ENCODE assay signal across 17 cellular contexts in genomic region chr9:85009251-85009650, GRCh38.
A peak's percentile ranks its signal among the peaks of the same experiment; 100 is the strongest.
DNase-seq lines count a peak whose midpoint lies in the region; ATAC-seq, FAIRE-seq and TF ChIP-seq lines count a peak whose summit lies in the region.
"Had no signal": no experiment of that assay in that cellular context is flagged by ENCODE, and none has a peak within 500 bp of the region (broad histone marks: within the 10 kb centered on the region; RNA-seq: fewer than 3 reads in every experiment).

No MANE protein-coding gene starts in this region.

- TF ChIP-seq POLR2A in H54 (IDR thresholded peaks at IDR 0.05; ENCODE audit: low read depth, low read length): no peak

- ATAC-seq in GM19025 (IDR thresholded peaks at IDR 0.05; ENCODE audit: low read depth, unreplicated experiment) (peak; percentile 87), GM21717 (IDR thresholded peaks at IDR 0.05; ENCODE audit: unreplicated experiment) (peak; percentile 83), HG03139 (IDR thresholded peaks at IDR 0.05; ENCODE audit: unreplicated experiment) (peak; percentile 84), pancreas (no peak)
- ATAC-seq: stimulated activated memory B cell treated with anti-CD40 and anti-IgM and Interleukin-4, amounts not matched to agents 10 μg/mL and 1 μg/mL and 100 μg/mL, for 72 hours had no signal

- H3K27ac ChIP-seq in BLaER1: no peak overlapping the region
- no peak overlapping the region for H3K27ac ChIP-seq in pancreas

- H3K4me3 ChIP-seq in BLaER1: no peak overlapping the region
- H3K4me3 ChIP-seq in pancreas: no peak overlapping the region

- DNase-seq in NCI-H2029 (lab: John Stamatoyannopoulos, UW) (no peak), DMS 273 (lab: John Stamatoyannopoulos, UW; ENCODE audit: unreplicated experiment) (no peak), pancreas (no peak), H54 (ENCODE audit: insufficient read length, low spot score) (no peak)
- DNase-seq: 8988T; activated CD8-positive, alpha-beta memory T cell treated with anti-CD3 and anti-CD28 coated beads for 24 hours; amniotic stem cell; Calu3; effector CD4-positive, alpha-beta T cell; NCI-H187; nucleus accumbens; stimulated activated CD4-positive, alpha-beta T cell treated with anti-CD3 and anti-CD28 coated beads, Interleukin-15, amount 100 ng/mL, for 24 hours had no signal

- H3K4me2 ChIP-seq in BLaER1: peak overlapping the region; percentile 41

- H3K4me1 ChIP-seq in BLaER1 (peaks cover 16% of the 10 kb centered on the region), pancreas (no peaks in the 10 kb centered on the region)

- TF ChIP-seq CTCF in pancreas (IDR thresholded peaks at IDR 0.05): no peak

- intact Hi-C loops in pancreas (cut with DNase I): no loop called here

- H3K27me3 ChIP-seq in BLaER1: no peaks in the 10 kb centered on the region
- H3K27me3 ChIP-seq in pancreas: no peaks in the 10 kb centered on the region

- H3K9me3 ChIP-seq in BLaER1 (no peaks in the 10 kb centered on the region), pancreas (no peaks in the 10 kb centered on the region)

- H3K9ac ChIP-seq in BLaER1: no peak overlapping the region

- no peaks in the 10 kb centered on the region for H4K20me1 ChIP-seq in BLaER1

- no peaks in the 10 kb centered on the region for H3K36me3 ChIP-seq in BLaER1
- no peaks in the 10 kb centered on the region for H3K36me3 ChIP-seq in pancreas

- no peak for FAIRE-seq in pancreas (lab: Jason Lieb, UNC)
- no peak for FAIRE-seq in H54 (lab: Jason Lieb, UNC)

- 89 to 97% methylated on average over 1 of the region's 1 CpG for WGBS in pancreas, 2 donors

Comparison
In these comparisons a context has a peak if more than half of its experiments do, and no peak if none do; other contexts are left out.
1. ATAC-seq: peak in GM19025 (single experiment), GM21717 (single experiment) and HG03139 (single experiment); none in pancreas (0 of 4).